ENCODE assay signal across 14 cellular contexts in genomic region chr18:72866572-72866900, GRCh38. TPM values are rescaled to one million over a fixed set of nuclear protein-coding genes. Genes with fewer than 3 reads are reported as not detected.
DNase-seq lines count a peak whose midpoint lies in the region; ATAC-seq and TF ChIP-seq lines count a peak whose summit lies in the region.
"Had no signal": no experiment of that assay in that cellular context is flagged by ENCODE, and none has a peak within 500 bp of the region (broad histone marks: within the 10 kb centered on the region; RNA-seq: fewer than 3 reads in every experiment).

No MANE protein-coding gene starts in this region.

- H3K4me3 Mint-ChIP-seq in activated naive CD8-positive, alpha-beta T cell treated with anti-CD3 and anti-CD28 coated beads, Interleukin-2, amount 10 ng/mL, durations not matched to agents 7 days and 5 days: no peak overlapping the region
- H3K4me3 Mint-ChIP-seq: activated naive CD4-positive, alpha-beta T cell treated with anti-CD3 and anti-CD28 coated beads, Interleukin-2, amount 50 U/mL, for 24 hours had no signal

- TF ChIP-seq CTCF in cardiac muscle cell (IDR thresholded peaks at IDR 0.05; ENCODE audit: low read depth, low read length) (no peak), stomach (IDR thresholded peaks at IDR 0.05) (no peak), transverse colon (IDR thresholded peaks at IDR 0.05) (no peak)

- intact Hi-C loops in cardiac septum (cut with DNase I): no loop called here
- intact Hi-C loops in stomach (cut with DNase I; ENCODE audit: low total_unique reads): no loop called here
- intact Hi-C loops in transverse colon (cut with DNase I; ENCODE audit: low total_unique reads): no loop called here

- TF ChIP-seq POLR2A in stomach (IDR thresholded peaks at IDR 0.05): no peak
- TF ChIP-seq POLR2A in transverse colon (IDR thresholded peaks at IDR 0.05): no peak

- POLR2A ChIA-PET in activated naive CD8-positive, alpha-beta T cell treated with anti-CD3 and anti-CD28 coated beads, Interleukin-2, amount 10 ng/mL, durations not matched to agents 7 days and 5 days (lab: Charles Lee): no interaction called here

- in situ Hi-C loops in transverse colon (cut with MboI; ENCODE audit: low pct_ligation_motif_present in 1 of 4, low pct_unique_long_range_greater_than_20kb in 1 of 4, low sequenced_read_pairs in 3 of 4): no loop called here

- no peaks in the 10 kb centered on the region for H3K36me3 Mint-ChIP-seq in activated naive CD8-positive, alpha-beta T cell treated with anti-CD3 and anti-CD28 coated beads, Interleukin-2, amount 10 ng/mL, durations not matched to agents 7 days and 5 days
- H3K36me3 Mint-ChIP-seq: activated naive CD4-positive, alpha-beta T cell treated with anti-CD3 and anti-CD28 coated beads, Interleukin-2, amount 50 U/mL, for 24 hours had no signal

- ATAC-seq in activated naive CD8-positive, alpha-beta T cell treated with anti-CD3 and anti-CD28 coated beads, Interleukin-2, amount 10 ng/mL, durations not matched to agents 7 days and 5 days (ENCODE audit: low read depth): no peak
- ATAC-seq: left lung had no signal

- peaks cover 3% of the 10 kb centered on the region for H3K9me3 Mint-ChIP-seq in activated naive CD8-positive, alpha-beta T cell treated with anti-CD3 and anti-CD28 coated beads, Interleukin-2, amount 10 ng/mL, durations not matched to agents 7 days and 5 days

- no peaks in the 10 kb centered on the region for H3K9me3 ChIP-seq in cardiac muscle cell (ENCODE audit: low read depth)
- peaks cover 0 to 18% (median 0%) of the 10 kb centered on the region in 4 donors for H3K9me3 ChIP-seq in stomach
- no peaks in the 10 kb centered on the region for H3K9me3 ChIP-seq in transverse colon
- H3K9me3 ChIP-seq: left lung had no signal

- peak overlapping the region; percentile 36 for H3K27ac Mint-ChIP-seq in activated naive CD8-positive, alpha-beta T cell treated with anti-CD3 and anti-CD28 coated beads, Interleukin-2, amount 10 ng/mL, durations not matched to agents 7 days and 5 days
- H3K27ac Mint-ChIP-seq: activated naive CD4-positive, alpha-beta T cell treated with anti-CD3 and anti-CD28 coated beads, Interleukin-2, amount 50 U/mL, for 24 hours had no signal

- DNase-seq in cardiac muscle cell (ENCODE audit: low read depth in 1 of 2, low spot score in 1 of 2): peak in 1 of 2 donors; percentile 4
- DNase-seq in cardiac septum (ENCODE audit: low spot score): no peak
- DNase-seq in activated naive CD8-positive, alpha-beta T cell treated with anti-CD3 and anti-CD28 coated beads, Interleukin-2, amount 10 ng/mL, durations not matched to agents 7 days and 5 days: no peak
- DNase-seq in iPS-NIHi7 (ENCODE audit: extremely low spot score): peak; percentile 22
- DNase-seq in stomach: no peak
- DNase-seq in COLO668 (lab: John Stamatoyannopoulos, UW; ENCODE audit: unreplicated experiment): no peak
- no peak for DNase-seq in transverse colon
- no peak for DNase-seq in NOMO-1 treated with DMSO at 0.1 percent for 48 hours (lab: John Stamatoyannopoulos, UW; ENCODE audit: unreplicated experiment)
- DNase-seq: activated CD4-positive, alpha-beta T cell treated with anti-CD3 and anti-CD28 coated beads for 48 hours; erythroblast had no signal

- no peak for TF ChIP-seq EP300 in stomach (IDR thresholded peaks at IDR 0.05)
- TF ChIP-seq EP300 in transverse colon (IDR thresholded peaks at IDR 0.05; ENCODE audit: low read depth): no peak

- 4 to 8% (median 7%) methylated on average over 14 to 16 of the region's 16 CpGs for WGBS in stomach, 5 donors
- WGBS in transverse colon (ENCODE audit: low coverage in 1 of 2), 2 donors: 20 to 22% methylated on average over 3 to 16 of the region's 16 CpGs

- peaks cover 2% of the 10 kb centered on the region for H3K4me1 Mint-ChIP-seq in activated naive CD8-positive, alpha-beta T cell treated with anti-CD3 and anti-CD28 coated beads, Interleukin-2, amount 10 ng/mL, durations not matched to agents 7 days and 5 days

- peaks cover 50% of the 10 kb centered on the region for H3K27me3 ChIP-seq in cardiac muscle cell
- H3K27me3 ChIP-seq in stomach: peaks cover 3 to 65% (median 28%) of the 10 kb centered on the region in 3 donors
- H3K27me3 ChIP-seq in transverse colon: peaks cover 41% of the 10 kb centered on the region

- H3K27ac ChIP-seq in cardiac muscle cell: no peak overlapping the region
- H3K27ac ChIP-seq in stomach: no peak overlapping the region
- H3K27ac ChIP-seq in transverse colon: no peak overlapping the region
- H3K27ac ChIP-seq: HL-60, left lung, skin epidermis had no signal

- H3K4me3 ChIP-seq in cardiac muscle cell: peak overlapping the region; percentile 57
- peak overlapping the region in 3 of 4 donors; percentile 1 to 35 (median 28) for H3K4me3 ChIP-seq in stomach
- H3K4me3 ChIP-seq in transverse colon: no peak overlapping the region
- H3K4me3 ChIP-seq: left lung had no signal

- H3K27me3 Mint-ChIP-seq in activated naive CD8-positive, alpha-beta T cell treated with anti-CD3 and anti-CD28 coated beads, Interleukin-2, amount 10 ng/mL, durations not matched to agents 7 days and 5 days: peaks cover 37% of the 10 kb centered on the region

- H3K36me3 ChIP-seq in cardiac muscle cell: no peaks in the 10 kb centered on the region
- H3K36me3 ChIP-seq in stomach: no peaks in the 10 kb centered on the region
- H3K36me3 ChIP-seq in transverse colon: no peaks in the 10 kb centered on the region
- H3K36me3 ChIP-seq: left lung had no signal

- no peaks in the 10 kb centered on the region for H3K4me1 ChIP-seq in cardiac muscle cell (ENCODE audit: low read depth)
- H3K4me1 ChIP-seq in stomach: peaks cover 0 to 30% (median 21%) of the 10 kb centered on the region in 4 donors
- H3K4me1 ChIP-seq in transverse colon: no peaks in the 10 kb centered on the region

RNA-seq across cellular contexts. Expression of gene NETO1, which starts 1.3 kb away (rescaled TPM):
- 3.6 and 4.1 TPM in 2 replicates for total RNA-seq in cardiac muscle cell
- polyA plus RNA-seq in cardiac muscle cell: 2.8 and 5.8 TPM in 2 replicates
- total RNA-seq in cardiac septum: 0.83 TPM
- not detected for total RNA-seq in activated naive CD8-positive, alpha-beta T cell treated with anti-CD3 and anti-CD28 coated beads, Interleukin-2, amount 10 ng/mL, durations not matched to agents 7 days and 5 days
- 1 to 10 TPM in 2 of 5 donors, under 1 TPM in 1, not detected in 2; 0.73 to 8.8 (median 1.2) TPM for total RNA-seq in stomach
- polyA plus RNA-seq in stomach: under 1 TPM; 0.06 to 0.33 (median 0.31) TPM
- under 1 TPM in 1 of 4 donors, not detected in 3; 0.95 TPM for total RNA-seq in transverse colon
- total RNA-seq: left lung had no signal

Comparison
In these comparisons a context has a peak if more than half of its experiments do, and no peak if none do; other contexts are left out.
1. H3K4me3 ChIP-seq: peak in cardiac muscle cell (single experiment) and stomach (3 of 4); none in transverse colon (0 of 4).